Comparison of ENCODE assay signal across 10 cellular contexts in the genomic region with DNA sequence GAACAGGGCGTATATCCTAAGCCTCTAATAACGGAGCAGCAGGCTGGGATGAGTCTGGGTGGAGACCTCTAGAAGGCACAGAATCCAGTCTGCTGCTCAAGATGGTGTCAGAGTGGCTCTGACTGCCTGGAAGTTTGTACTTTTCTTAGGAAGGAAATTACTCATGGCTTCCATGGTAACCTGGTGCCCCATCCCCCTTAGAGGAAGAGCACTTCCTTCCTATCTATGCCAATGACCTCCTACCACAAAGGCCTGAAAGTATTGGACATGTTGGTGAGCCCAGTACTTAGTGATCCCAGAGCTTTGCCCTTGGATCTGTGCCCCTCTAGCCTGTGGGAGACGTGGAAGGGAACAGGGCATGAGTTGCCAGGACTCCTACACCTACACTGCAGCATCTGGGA. TPM values are rescaled to one million over a fixed set of nuclear protein-coding genes. Genes with fewer than 3 reads are reported as not detected.
DNase-seq lines count a peak whose midpoint lies in the region; ATAC-seq and TF ChIP-seq lines count a peak whose summit lies in the region.
"Had no signal": no experiment of that assay in that cellular context is flagged by ENCODE, and none has a peak within 500 bp of the region (broad histone marks: within the 10 kb centered on the region; RNA-seq: fewer than 3 reads in every experiment).

No MANE protein-coding gene starts in this region.

- H3K4me1 Mint-ChIP-seq in T-cell: peaks cover 84 to 87% (median 87%) of the 10 kb centered on the region in 3 donors
- H3K4me1 Mint-ChIP-seq in effector memory CD8-positive, alpha-beta T cell (ENCODE audit: low read depth in 2 of 2): peaks cover 70 to 79% of the 10 kb centered on the region in 2 donors

- H3K4me1 ChIP-seq in spleen (peaks cover 29 to 89% (median 66%) of the 10 kb centered on the region in 6 donors), ovary (ENCODE audit: insufficient read depth) (no peaks in the 10 kb centered on the region)

- CTCF ChIA-PET in T-cell (lab: Charles Lee): interaction anchor here (1.1 to 1.5 kb wide), 2 partner anchors 15 to 38 kb away, joined by 4 to 6 read pairs; no protein-coding TSS in a partner anchor

- peak overlapping the region; percentile 95 to 99 (median 99) for H3K4me3 Mint-ChIP-seq in T-cell
- peak overlapping the region; percentile 98 to 100 for H3K4me3 Mint-ChIP-seq in effector memory CD8-positive, alpha-beta T cell

- H3K4me3 ChIP-seq in GM12875 (ENCODE audit: low read depth, low read length) (peak overlapping the region; percentile 93), spleen (peak overlapping the region in 6 of 8 donors; percentile 45 to 82 (median 59)), ovary (no peak overlapping the region)

- no peak for TF ChIP-seq EP300 in ovary (IDR thresholded peaks at IDR 0.05)

- ATAC-seq in T-cell (replicated peaks in 1 of 4) (no peak), HG02970 (IDR thresholded peaks at IDR 0.05; ENCODE audit: low FRiP score, unreplicated experiment) (no peak)
- no peak for ATAC-seq in effector memory CD8-positive, alpha-beta T cell (replicated peaks)
- ATAC-seq: HCT116 had no signal

- H3K27ac Mint-ChIP-seq in T-cell: peak overlapping the region; percentile 99
- peak overlapping the region; percentile 98 to 99 for H3K27ac Mint-ChIP-seq in effector memory CD8-positive, alpha-beta T cell
- H3K27ac Mint-ChIP-seq: progenitor cell of endocrine pancreas had no signal

- H3K9me3 ChIP-seq in spleen (no peaks in the 10 kb centered on the region), ovary (no peaks in the 10 kb centered on the region)

- peak overlapping the region; percentile 16 to 93 (median 85) for H3K27ac ChIP-seq in spleen
- no peak overlapping the region for H3K27ac ChIP-seq in ovary

- H3K36me3 Mint-ChIP-seq in T-cell: peaks cover 33% of the 10 kb centered on the region
- H3K36me3 Mint-ChIP-seq in effector memory CD8-positive, alpha-beta T cell (ENCODE audit: insufficient read depth): peaks cover 32% of the 10 kb centered on the region

- 49 to 68% (median 50%) methylated on average over 2 to 3 of the region's 3 CpGs for WGBS in spleen, 5 donors
- 61 to 68% (median 67%) methylated on average over 3 of the region's 3 CpGs for WGBS in ovary, 3 donors

- H3K27me3 Mint-ChIP-seq in T-cell: no peaks in the 10 kb centered on the region
- no peaks in the 10 kb centered on the region for H3K27me3 Mint-ChIP-seq in effector memory CD8-positive, alpha-beta T cell

- POLR2A ChIA-PET in T-cell (lab: Charles Lee): interaction anchor here in 1 of 2 donors (0.7 kb wide), 1 partner anchor 11 kb away, joined by 3 read pairs; no protein-coding TSS in a partner anchor

- no peaks in the 10 kb centered on the region for H3K27me3 ChIP-seq in spleen (replicated peaks in 1 of 7)
- no peaks in the 10 kb centered on the region for H3K27me3 ChIP-seq in ovary

- no peaks in the 10 kb centered on the region for H3K9me3 Mint-ChIP-seq in T-cell
- no peaks in the 10 kb centered on the region for H3K9me3 Mint-ChIP-seq in effector memory CD8-positive, alpha-beta T cell

- TF ChIP-seq POLR2A in spleen (IDR thresholded peaks at IDR 0.05): no peak
- TF ChIP-seq POLR2A in ovary (IDR thresholded peaks at IDR 0.05): no peak

- intact Hi-C loops in spleen (cut with DNase I; ENCODE audit: low total_unique reads): no loop called here
- intact Hi-C loops in ovary (cut with DNase I): no loop called here

- TF ChIP-seq CTCF in GM12875 (IDR thresholded peaks at IDR 0.05; ENCODE audit: borderline replicate concordance, insufficient read depth, low read depth, low read length) (no peak), spleen (IDR thresholded peaks at IDR 0.05 in 8 of 11, conservative IDR thresholded peaks at IDR 0.05 in 3 of 11) (no peak), ovary (IDR thresholded peaks at IDR 0.05) (no peak)

- H3K36me3 ChIP-seq in spleen (peaks cover 0 to 35% (median 11%) of the 10 kb centered on the region in 6 donors), ovary (no peaks in the 10 kb centered on the region)

- no peak for DNase-seq in T-cell
- no peak for DNase-seq in effector memory CD8-positive, alpha-beta T cell
- no peak for DNase-seq in spleen
- DNase-seq in superior temporal gyrus (ENCODE audit: extremely low spot score): no peak
- no peak for DNase-seq in ovary
- DNase-seq: erythroblast had no signal

RNA-seq across cellular contexts. Expression of gene BATF, which starts 1.5 kb away (rescaled TPM):
- total RNA-seq in T-cell: 10 to 100 TPM; 12.0 to 22.4 (median 19.2) TPM
- 10 to 100 TPM; 14.4 to 67.9 (median 28.0) TPM for total RNA-seq in spleen
- polyA plus RNA-seq in spleen: 10 to 100 TPM; 39.5 to 49.2 (median 44.2) TPM
- 1 to 10 TPM in 3 of 7 donors, under 1 TPM in 4; 0.45 to 1.7 (median 0.69) TPM for total RNA-seq in ovary
- polyA plus RNA-seq in ovary: 1 to 10 TPM in 1 of 2 donors, under 1 TPM in 1; 0.67 to 1.5 TPM
- total RNA-seq: progenitor cell of endocrine pancreas had no signal

RNA-seq across cellular contexts. Expression of gene FLVCR2, which starts 54.6 kb away (rescaled TPM):
- total RNA-seq in T-cell (1 to 10 TPM; 1.1 to 7.1 (median 3.1) TPM), spleen (10 to 100 TPM; 20.5 to 47.9 (median 35.5) TPM), ovary (10 to 100 TPM in 1 of 7 donors, 1 to 10 TPM in 6; 1.5 to 18.4 (median 4.4) TPM)
- polyA plus RNA-seq in spleen (1 to 10 TPM; 4.8 to 5.5 (median 5.0) TPM), ovary (1 to 10 TPM; 2.1 to 7.2 TPM)

Comparison
In these comparisons a context has a peak if more than half of its experiments do, and no peak if none do; other contexts are left out.
1. H3K27ac ChIP-seq: peak in spleen (8 of 8); none in ovary (0 of 2).
2. RNA of gene BATF, which starts 1.5 kb away (total RNA-seq): 14.4 to 67.9 TPM in spleen and 12.0 to 22.4 TPM in T-cell; 0.45 to 1.7 TPM in ovary; every median in the first group is over 4 times any median in the second.